In the genomic region with DNA sequence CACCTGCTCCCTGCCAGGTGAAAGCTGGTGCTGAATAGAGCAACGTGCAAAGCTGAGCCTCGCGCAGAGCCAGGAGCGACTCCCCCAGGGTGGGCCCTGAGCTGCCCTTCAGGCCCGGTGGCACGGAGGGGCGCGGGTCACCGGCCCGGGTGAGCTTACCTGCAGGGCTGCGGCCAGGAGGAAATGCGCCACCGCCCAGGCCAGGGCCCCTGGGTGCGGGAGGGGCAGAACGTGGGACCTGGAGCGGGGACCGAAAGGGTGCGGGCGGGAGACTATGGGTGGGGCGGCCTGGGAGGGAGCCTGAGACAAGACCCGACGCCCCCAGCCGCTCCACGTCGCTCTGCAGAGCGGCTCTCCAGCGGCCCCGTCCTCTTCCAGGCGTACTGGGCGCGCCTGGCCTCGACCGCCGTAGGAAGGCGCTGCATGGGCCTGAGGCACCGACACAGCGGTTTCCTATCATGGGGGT, we compare ENCODE assay signal across 27 cellular contexts.
A peak's percentile ranks its signal among the peaks of the same experiment; 100 is the strongest.
DNase-seq lines count a peak whose midpoint lies in the region; ATAC-seq and TF ChIP-seq lines count a peak whose summit lies in the region.
"Had no signal": no experiment of that assay in that cellular context is flagged by ENCODE, and none has a peak within 500 bp of the region (broad histone marks: within the 10 kb centered on the region; RNA-seq: fewer than 3 reads in every experiment).

No MANE protein-coding gene starts in this region.

- H3K27me3 ChIP-seq in HUES64 (ENCODE audit: insufficient read depth, low read length) (peaks cover 6% of the 10 kb centered on the region; the same call in 1 of the 2 replicates), iPS DF 6.9 (ENCODE audit: control insufficient read depth, insufficient read depth, low read length) (no peaks in the 10 kb centered on the region), gastroesophageal sphincter (no peaks in the 10 kb centered on the region)
- H3K27me3 ChIP-seq: BLaER1 treated with 17β-estradiol and CSF1 and Interleukin-3, amounts not matched to agents 10 nM and 100 nM; testis had no signal

- H3K4me1 ChIP-seq in HUES64 (ENCODE audit: insufficient read depth, low read length) (peaks cover 8% of the 10 kb centered on the region; the same call in 1 of the 2 replicates), iPS DF 6.9 (ENCODE audit: control insufficient read depth, insufficient read depth, low read length) (no peaks in the 10 kb centered on the region; the same call in 1 of the 2 replicates), gastroesophageal sphincter (no peaks in the 10 kb centered on the region)
- H3K4me1 ChIP-seq: lower lobe of right lung, prostate gland, testis had no signal

- no peaks in the 10 kb centered on the region for H3K9me3 ChIP-seq in HUES64 (ENCODE audit: insufficient read depth, low read depth, low read length)
- no peaks in the 10 kb centered on the region for H3K9me3 ChIP-seq in iPS DF 6.9 (ENCODE audit: control insufficient read depth, insufficient read depth, low read length)
- H3K9me3 ChIP-seq in gastroesophageal sphincter = no peaks in the 10 kb centered on the region
- H3K9me3 ChIP-seq: BLaER1 treated with 17β-estradiol and CSF1 and Interleukin-3, amounts not matched to agents 10 nM and 100 nM; Caco-2; lower lobe of right lung; prostate gland; testis had no signal

- no peak overlapping the region for H3K4me3 Mint-ChIP-seq in nephron progenitor cell
- H3K4me3 Mint-ChIP-seq: activated CD4-positive, alpha-beta T cell treated with anti-CD3 and anti-CD28 coated beads, Interleukin-2, amount 10 ng/mL, durations not matched to agents 7 days and 5 days; dendritic cell treated with granulocyte-macrophage colony-stimulating factor and Interleukin-4, amounts not matched to agents 40 ng/mL and 50 ng/mL, for 4 days; T-helper 2 cell treated with Interferon-gamma antibody and Interleukin-4, amounts not matched to agents 5 μg/mL and 100 μg/mL, for 36 hours had no signal

- ATAC-seq in gastroesophageal sphincter (no peak), GM19467 (IDR thresholded peaks at IDR 0.05; ENCODE audit: unreplicated experiment) (no peak)
- ATAC-seq: activated naive CD4-positive, alpha-beta T cell treated with anti-CD3 and anti-CD28 coated beads, Interleukin-2, amount 50 U/mL, for 72 hours; GM12878 had no signal

- H3K27ac ChIP-seq in HUES64 (ENCODE audit: low read depth, low read length) (no peak overlapping the region), iPS DF 6.9 (ENCODE audit: low read length) (no peak overlapping the region), gastroesophageal sphincter (no peak overlapping the region)
- H3K27ac ChIP-seq: BLaER1 treated with 17β-estradiol and CSF1 and Interleukin-3, amounts not matched to agents 10 nM and 100 nM; lower lobe of right lung; prostate gland; SK-N-MC; skin epidermis; testis; WERI-Rb-1 had no signal

- peaks cover 22% of the 10 kb centered on the region for H3K4me1 Mint-ChIP-seq in nephron progenitor cell

- WGBS in HUES64 = 71% methylated on average over 37 of the region's 37 CpGs
- WGBS in iPS DF 6.9 (ENCODE audit: insufficient coverage, insufficient read length) = no CpG with 5 or more reads among the region's 37 CpGs
- WGBS in gastroesophageal sphincter (ENCODE audit: low coverage in 1 of 2), 2 donors = no CpG with 5 or more reads among the region's 37 CpGs

- H3K9ac ChIP-seq in HUES64 (ENCODE audit: low read depth, low read length) = peak overlapping the region; percentile 25; the same call in 1 of the 2 replicates
- H3K9ac ChIP-seq: BLaER1 treated with 17β-estradiol and CSF1 and Interleukin-3, amounts not matched to agents 10 nM and 100 nM had no signal

- H3K27me3 Mint-ChIP-seq in nephron progenitor cell (ENCODE audit: low read depth, poor library complexity) = peaks cover 35% of the 10 kb centered on the region
- H3K27me3 Mint-ChIP-seq: activated CD4-positive, alpha-beta T cell treated with anti-CD3 and anti-CD28 coated beads, Interleukin-2, amount 10 ng/mL, durations not matched to agents 7 days and 5 days; dendritic cell treated with granulocyte-macrophage colony-stimulating factor and Interleukin-4, amounts not matched to agents 40 ng/mL and 50 ng/mL, for 4 days; IgD-negative memory B cell had no signal

- DNase-seq in AG20443 (ENCODE audit: low spot score) (peak; percentile 8), iPS DF 6.9 (ENCODE audit: low read depth, low spot score) (no peak), nephron progenitor cell (peak; percentile 17), T1000 (lab: John Stamatoyannopoulos, UW) (no peak)
- DNase-seq in activated naive CD4-positive, alpha-beta T cell (lab: John Stamatoyannopoulos, UW) = no peak
- DNase-seq: activated CD4-positive, alpha-beta T cell treated with anti-CD3 and anti-CD28 coated beads, Interleukin-2, amount 10 ng/mL, durations not matched to agents 7 days and 5 days; anterior cingulate cortex; Caco-2; DND-41; HCEC 1CT; lower lobe of right lung; NCI-H1092 treated with DMSO at 0.1 percent for 48 hours; NCI-H1930; testis; WERI-Rb-1 had no signal

- H3K36me3 ChIP-seq in HUES64 (ENCODE audit: insufficient read depth, low read length) (no peaks in the 10 kb centered on the region), iPS DF 6.9 (ENCODE audit: control insufficient read depth, insufficient read depth, low read length) (no peaks in the 10 kb centered on the region), gastroesophageal sphincter (peaks cover 0 to 9% of the 10 kb centered on the region in 2 donors)
- H3K36me3 ChIP-seq: lower lobe of right lung, prostate gland, WERI-Rb-1 had no signal

- no peak for TF ChIP-seq EP300 in gastroesophageal sphincter (IDR thresholded peaks at IDR 0.05)

- no peak for TF ChIP-seq CTCF in nephron progenitor cell (IDR thresholded peaks at IDR 0.05)
- no peak for TF ChIP-seq CTCF in gastroesophageal sphincter (IDR thresholded peaks at IDR 0.05)

- H3K9me3 Mint-ChIP-seq in nephron progenitor cell = no peaks in the 10 kb centered on the region
- H3K9me3 Mint-ChIP-seq: activated CD4-positive, alpha-beta T cell treated with anti-CD3 and anti-CD28 coated beads, Interleukin-2, amount 10 ng/mL, durations not matched to agents 7 days and 5 days; activated naive CD4-positive, alpha-beta T cell treated with anti-CD3 and anti-CD28 coated beads, Interleukin-2, amount 50 U/mL, for 72 hours; dendritic cell treated with granulocyte-macrophage colony-stimulating factor and Interleukin-4, amounts not matched to agents 40 ng/mL and 50 ng/mL, for 4 days; T-helper 2 cell treated with Interferon-gamma antibody and Interleukin-4, amounts not matched to agents 5 μg/mL and 100 μg/mL, for 36 hours had no signal

- TF ChIP-seq POLR2A in gastroesophageal sphincter (IDR thresholded peaks at IDR 0.05) = no peak

- no peak overlapping the region for H3K27ac Mint-ChIP-seq in nephron progenitor cell
- H3K27ac Mint-ChIP-seq: activated CD4-positive, alpha-beta T cell treated with anti-CD3 and anti-CD28 coated beads, Interleukin-2, amount 10 ng/mL, durations not matched to agents 7 days and 5 days; activated naive CD4-positive, alpha-beta T cell treated with anti-CD3 and anti-CD28 coated beads, Interleukin-2, amount 50 U/mL, for 72 hours; dendritic cell treated with granulocyte-macrophage colony-stimulating factor and Interleukin-4, amounts not matched to agents 40 ng/mL and 50 ng/mL, for 4 days; T-helper 2 cell treated with Interferon-gamma antibody and Interleukin-4, amounts not matched to agents 5 μg/mL and 100 μg/mL, for 36 hours had no signal

- H3K4me3 ChIP-seq in HUES64 (ENCODE audit: low read length) (peak overlapping the region; percentile 40), iPS DF 6.9 (ENCODE audit: low read length) (peak overlapping the region; percentile 34; the same call in 1 of the 2 replicates), gastroesophageal sphincter (no peak overlapping the region)
- H3K4me3 ChIP-seq: BLaER1 treated with 17β-estradiol and CSF1 and Interleukin-3, amounts not matched to agents 10 nM and 100 nM; GM12878; lower lobe of right lung; prostate gland; SK-N-MC; skin epidermis had no signal

- H3K36me3 Mint-ChIP-seq in nephron progenitor cell (ENCODE audit: low read depth) = peaks cover 9% of the 10 kb centered on the region
- H3K36me3 Mint-ChIP-seq: IgD-negative memory B cell had no signal

Comparison
In these comparisons a context has a peak if more than half of its experiments do, and no peak if none do; other contexts are left out.
1. DNase-seq: peak in AG20443 (single experiment) and nephron progenitor cell (single experiment); none in iPS DF 6.9 (single experiment), activated naive CD4-positive, alpha-beta T cell (0 of 4) and T1000 (single experiment).
2. H3K4me3 ChIP-seq: peak in HUES64 (single experiment) and iPS DF 6.9 (single experiment); none in gastroesophageal sphincter (0 of 2).